ENCODE assay signal across 2 cellular contexts in the genomic region with DNA sequence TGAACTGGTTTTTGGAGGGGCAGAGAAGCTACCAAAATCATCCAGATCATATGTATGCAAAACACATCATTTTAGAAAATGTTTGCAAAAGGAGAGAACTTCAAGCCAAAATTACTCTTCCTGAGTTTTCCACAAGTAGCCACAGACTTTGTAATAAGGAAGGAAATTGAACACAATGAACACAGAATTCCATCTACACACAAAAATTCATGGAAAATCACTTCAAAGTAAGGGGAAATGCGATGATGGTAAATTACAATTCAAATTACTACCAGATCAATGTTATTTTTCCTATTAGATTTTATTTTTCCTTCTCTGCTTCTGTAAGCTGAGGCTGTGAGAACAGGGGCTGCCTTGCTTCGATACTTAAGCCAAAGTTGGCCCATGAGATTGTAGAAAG.
TF ChIP-seq lines count a peak whose summit lies in the region.

No MANE protein-coding gene starts in this region.

TF ChIP-seq in IMR-90, 13 proteins besides CTCF, POLR2A, EP300 and RAD21:
- TF ChIP-seq, protein P1, sequence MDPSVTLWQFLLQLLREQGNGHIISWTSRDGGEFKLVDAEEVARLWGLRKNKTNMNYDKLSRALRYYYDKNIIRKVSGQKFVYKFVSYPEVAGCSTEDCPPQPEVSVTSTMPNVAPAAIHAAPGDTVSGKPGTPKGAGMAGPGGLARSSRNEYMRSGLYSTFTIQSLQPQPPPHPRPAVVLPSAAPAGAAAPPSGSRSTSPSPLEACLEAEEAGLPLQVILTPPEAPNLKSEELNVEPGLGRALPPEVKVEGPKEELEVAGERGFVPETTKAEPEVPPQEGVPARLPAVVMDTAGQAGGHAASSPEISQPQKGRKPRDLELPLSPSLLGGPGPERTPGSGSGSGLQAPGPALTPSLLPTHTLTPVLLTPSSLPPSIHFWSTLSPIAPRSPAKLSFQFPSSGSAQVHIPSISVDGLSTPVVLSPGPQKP (IDR thresholded peaks at IDR 0.05; ENCODE audit: borderline replicate concordance, low read depth, low read length): no peak
- TF ChIP-seq SMC3 (IDR thresholded peaks at IDR 0.05; ENCODE audit: low read depth, low read length) (no peak), CHD1 (IDR thresholded peaks at IDR 0.05; ENCODE audit: low read depth, low read length) (no peak), RFX5 (IDR thresholded peaks at IDR 0.05; ENCODE audit: low read depth, low read length) (no peak), CEBPB (IDR thresholded peaks at IDR 0.05; ENCODE audit: low read depth, low read length) (no peak), NFE2L2 (IDR thresholded peaks at IDR 0.05; ENCODE audit: low read depth, low read length) (no peak), MAZ (IDR thresholded peaks at IDR 0.05; ENCODE audit: borderline replicate concordance, low read depth, low read length) (no peak), FOS (IDR thresholded peaks at IDR 0.05; ENCODE audit: low read depth, low read length) (no peak), BHLHE40 (IDR thresholded peaks at IDR 0.05; ENCODE audit: low read depth, low read length) (no peak), MAFK (IDR thresholded peaks at IDR 0.05; ENCODE audit: low read depth, low read length) (no peak), MXI1 (IDR thresholded peaks at IDR 0.05; ENCODE audit: borderline replicate concordance, low read depth, low read length) (no peak), RCOR1 (IDR thresholded peaks at IDR 0.05; ENCODE audit: insufficient replicate concordance, low read length) (no peak)
- TF ChIP-seq, protein P2, sequence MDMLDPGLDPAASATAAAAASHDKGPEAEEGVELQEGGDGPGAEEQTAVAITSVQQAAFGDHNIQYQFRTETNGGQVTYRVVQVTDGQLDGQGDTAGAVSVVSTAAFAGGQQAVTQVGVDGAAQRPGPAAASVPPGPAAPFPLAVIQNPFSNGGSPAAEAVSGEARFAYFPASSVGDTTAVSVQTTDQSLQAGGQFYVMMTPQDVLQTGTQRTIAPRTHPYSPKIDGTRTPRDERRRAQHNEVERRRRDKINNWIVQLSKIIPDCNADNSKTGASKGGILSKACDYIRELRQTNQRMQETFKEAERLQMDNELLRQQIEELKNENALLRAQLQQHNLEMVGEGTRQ (IDR thresholded peaks at IDR 0.05; ENCODE audit: low read depth, low read length): no peak

TF ChIP-seq in endothelial cell of umbilical vein, 7 proteins besides CTCF, POLR2A, EP300 and RAD21:
- no peak for TF ChIP-seq POLR2AphosphoS5 (IDR thresholded peaks at IDR 0.05; ENCODE audit: insufficient read depth, low read depth, low read length)
